Comparison of ENCODE assay signal across 2 cellular contexts in genomic region chr18:77209587-77209986, GRCh38.
TF ChIP-seq lines count a peak whose summit lies in the region.

No MANE protein-coding gene starts in this region.

TF ChIP-seq in IMR-90, 13 proteins besides CTCF, POLR2A, EP300 and RAD21:
- TF ChIP-seq MAZ (IDR thresholded peaks at IDR 0.05; ENCODE audit: borderline replicate concordance, low read depth, low read length): no peak
- peak; percentile 56; the same call in 1 of the 2 replicates for TF ChIP-seq FOS (IDR thresholded peaks at IDR 0.05; ENCODE audit: low read depth, low read length)
- no peak for TF ChIP-seq ELK1 (IDR thresholded peaks at IDR 0.05; ENCODE audit: borderline replicate concordance, low read depth, low read length)
- no peak for TF ChIP-seq CEBPB (IDR thresholded peaks at IDR 0.05; ENCODE audit: low read depth, low read length)
- no peak for TF ChIP-seq RCOR1 (IDR thresholded peaks at IDR 0.05; ENCODE audit: insufficient replicate concordance, low read length)
- no peak for TF ChIP-seq NFE2L2 (IDR thresholded peaks at IDR 0.05; ENCODE audit: low read depth, low read length)
- TF ChIP-seq MAFK (IDR thresholded peaks at IDR 0.05; ENCODE audit: low read depth, low read length): no peak
- no peak for TF ChIP-seq SMC3 (IDR thresholded peaks at IDR 0.05; ENCODE audit: low read depth, low read length)
- TF ChIP-seq USF2 (IDR thresholded peaks at IDR 0.05; ENCODE audit: low read depth, low read length): no peak
- no peak for TF ChIP-seq CHD1 (IDR thresholded peaks at IDR 0.05; ENCODE audit: low read depth, low read length)
- TF ChIP-seq MXI1 (IDR thresholded peaks at IDR 0.05; ENCODE audit: borderline replicate concordance, low read depth, low read length): no peak
- 0 out of 2 replicates have a peak, but pooled peaks have one; percentile 7 for TF ChIP-seq BHLHE40 (IDR thresholded peaks at IDR 0.05; ENCODE audit: low read depth, low read length)
- no peak for TF ChIP-seq RFX5 (IDR thresholded peaks at IDR 0.05; ENCODE audit: low read depth, low read length)

TF ChIP-seq in GM23338, 12 proteins besides CTCF, POLR2A, EP300 and RAD21:
- TF ChIP-seq NANOG (IDR thresholded peaks at IDR 0.05; ENCODE audit: borderline replicate concordance): no peak
- TF ChIP-seq ZNF462 (CRISPR knock-in tag; IDR thresholded peaks at IDR 0.05): no peak
- no peak for TF ChIP-seq EZH2 (IDR thresholded peaks at IDR 0.05; ENCODE audit: low read depth, unreplicated experiment)
- TF ChIP-seq ZNF114 (CRISPR knock-in tag; IDR thresholded peaks at IDR 0.05): no peak
- TF ChIP-seq ZNF331 (CRISPR knock-in tag; IDR thresholded peaks at IDR 0.05; ENCODE audit: low read depth): no peak
- no peak for TF ChIP-seq JUNB (IDR thresholded peaks at IDR 0.05; ENCODE audit: unreplicated experiment)
- TF ChIP-seq STAT1 (IDR thresholded peaks at IDR 0.05; ENCODE audit: unreplicated experiment): no peak
- no peak for TF ChIP-seq CREB1 (CRISPR knock-in tag; IDR thresholded peaks at IDR 0.05; ENCODE audit: low read depth)
- no peak for TF ChIP-seq EZH2phosphoT487 (IDR thresholded peaks at IDR 0.05; ENCODE audit: unreplicated experiment)
- TF ChIP-seq ETS1 (IDR thresholded peaks at IDR 0.05): no peak
- no peak for TF ChIP-seq POLR2AphosphoS5 (IDR thresholded peaks at IDR 0.05; ENCODE audit: low read depth)
- TF ChIP-seq REST (IDR thresholded peaks at IDR 0.05; ENCODE audit: unreplicated experiment): no peak
TF ChIP-seq in GM23338: peak in this region for 0.
